ENCODE assay signal across 8 cellular contexts in the genomic region with DNA sequence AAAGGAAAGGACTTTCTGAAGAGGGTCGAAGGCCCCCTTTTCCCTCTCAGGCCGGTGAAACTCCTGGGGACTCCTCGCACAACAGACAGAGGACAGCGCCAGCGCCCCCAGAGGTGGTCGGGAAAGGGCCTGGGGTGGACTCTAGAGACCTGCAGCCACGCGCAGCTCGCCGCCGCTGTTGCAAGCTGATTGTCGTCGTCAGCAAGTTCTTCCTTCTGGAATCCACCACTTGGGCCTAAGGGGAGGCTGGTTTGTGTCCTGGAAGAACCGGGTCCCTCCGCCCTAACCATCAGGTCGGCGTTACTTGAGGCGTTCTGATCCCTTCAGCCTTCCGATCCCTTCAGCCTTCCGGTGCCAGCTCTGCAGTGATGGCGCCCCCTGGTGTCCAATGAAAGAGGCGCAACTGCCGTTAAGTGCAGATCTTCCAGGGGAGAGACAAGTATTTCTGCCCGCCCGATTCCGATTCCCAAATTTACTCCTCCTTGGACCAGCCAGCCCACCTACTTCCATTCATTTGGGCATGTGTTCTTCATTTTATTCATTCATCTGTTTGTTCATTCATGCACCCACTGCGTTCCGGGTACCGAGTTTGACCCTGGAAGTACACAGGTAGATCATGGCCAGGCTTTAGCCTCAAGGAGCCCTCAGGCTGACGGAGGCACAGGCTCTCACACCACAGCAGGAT.
DNase-seq lines count a peak whose midpoint lies in the region; ATAC-seq, FAIRE-seq and TF ChIP-seq lines count a peak whose summit lies in the region.

No MANE protein-coding gene starts in this region.

- H3K9me2 ChIP-seq in Karpas-422 (replicated peaks; ENCODE audit: insufficient read depth, low read length), result no peaks in the 10 kb centered on the region

- H2AFZ ChIP-seq in Karpas-422 (ENCODE audit: low read length), result no peak overlapping the region; the same call in 1 of the 2 replicates

- ATAC-seq in Right ventricle myocardium inferior (peak; percentile 50), pancreas (peak; percentile 68 to 94 (median 90)), GM21515 (IDR thresholded peaks at IDR 0.05; ENCODE audit: unreplicated experiment) (no peak)

- TF ChIP-seq CTCF in pancreas (IDR thresholded peaks at IDR 0.05) (peak; percentile 73 to 93 (median 86)), tibial artery (IDR thresholded peaks at IDR 0.05) (peak; percentile 76 to 86)

- H4K20me1 ChIP-seq in Karpas-422 (ENCODE audit: insufficient read depth, low read depth, low read length), result no peaks in the 10 kb centered on the region

- H3K9me3 ChIP-seq in Karpas-422 (ENCODE audit: low read length) (no peaks in the 10 kb centered on the region), pancreas (no peaks in the 10 kb centered on the region), tibial artery (peaks cover 0 to 11% (median 2%) of the 10 kb centered on the region in 3 donors)

- peak overlapping the region; percentile 30 for H3K4me2 ChIP-seq in Karpas-422 (ENCODE audit: low read depth, low read length, poor library complexity, severe bottlenecking)

- FAIRE-seq in pancreas (lab: Jason Lieb, UNC), result no peak

- intact Hi-C loops in Right ventricle myocardium inferior (cut with DNase I), result loop anchor here (2.0 kb wide), 1 partner anchor 394 kb away; no protein-coding TSS in a partner anchor
- intact Hi-C loops in pancreas (cut with DNase I), result loop anchor here in 1 of 3 donors (2.0 kb wide), 1 partner anchor 396 kb away; no protein-coding TSS in a partner anchor
- intact Hi-C loops in tibial artery (cut with DNase I; ENCODE audit: low total_unique reads), result loop anchor here (5.0 kb wide), 1 partner anchor 397 kb away; no protein-coding TSS in a partner anchor

- H3K4me3 Mint-ChIP-seq in activated naive CD4-positive, alpha-beta T cell treated with anti-CD3 and anti-CD28 coated beads, Interleukin-2, amount 50 U/mL, for 24 hours, result peak overlapping the region; percentile 16

- 1 to 2% methylated on average over 29 to 30 of the region's 30 CpGs for WGBS in pancreas, 2 donors

- no peaks in the 10 kb centered on the region for H3K27me3 ChIP-seq in Karpas-422 (ENCODE audit: low read length)
- peaks cover 0 to 5% (median 2%) of the 10 kb centered on the region in 4 donors for H3K27me3 ChIP-seq in pancreas
- H3K27me3 ChIP-seq in tibial artery, result peaks cover 0 to 46% of the 10 kb centered on the region in 2 donors

- DNase-seq in G401 (ENCODE audit: low spot score) (peak; percentile 88), Karpas-422 (peak; percentile 88), SK-N-DZ (ENCODE audit: low spot score) (peak; percentile 80), Right ventricle myocardium inferior (ENCODE audit: missing footprints) (peak; percentile 85), pancreas (peak; percentile 33 to 91 (median 74)), tibial artery (peak; percentile 67 to 80)

- peaks cover 15% of the 10 kb centered on the region for H3K4me1 Mint-ChIP-seq in activated naive CD4-positive, alpha-beta T cell treated with anti-CD3 and anti-CD28 coated beads, Interleukin-2, amount 50 U/mL, for 24 hours

- no peaks in the 10 kb centered on the region for H3K79me2 ChIP-seq in Karpas-422 (ENCODE audit: low read length)

- H3K4me3 ChIP-seq in Karpas-422 (ENCODE audit: low read length), result peak overlapping the region; percentile 13; the same call in 1 of the 2 replicates
- peak overlapping the region in 2 of 4 donors; percentile 28 to 34 for H3K4me3 ChIP-seq in pancreas
- H3K4me3 ChIP-seq in tibial artery, result peak overlapping the region in 1 of 2 donors; percentile 16

- peaks cover 28% of the 10 kb centered on the region for H3K27me3 Mint-ChIP-seq in activated naive CD4-positive, alpha-beta T cell treated with anti-CD3 and anti-CD28 coated beads, Interleukin-2, amount 50 U/mL, for 24 hours

- H3K27ac ChIP-seq in Karpas-422 (ENCODE audit: low read length), result no peak overlapping the region
- H3K27ac ChIP-seq in pancreas, result no peak overlapping the region
- H3K27ac ChIP-seq in tibial artery, result no peak overlapping the region

- H3K27ac Mint-ChIP-seq in activated naive CD4-positive, alpha-beta T cell treated with anti-CD3 and anti-CD28 coated beads, Interleukin-2, amount 50 U/mL, for 24 hours, result no peak overlapping the region

- 0 out of 2 replicates have a peak overlapping the region, but pooled peaks have one; percentile 12 for H3K9ac ChIP-seq in Karpas-422 (ENCODE audit: low read length)

- peaks cover 5% of the 10 kb centered on the region for H3K9me3 Mint-ChIP-seq in activated naive CD4-positive, alpha-beta T cell treated with anti-CD3 and anti-CD28 coated beads, Interleukin-2, amount 50 U/mL, for 24 hours

- H3K36me3 Mint-ChIP-seq in activated naive CD4-positive, alpha-beta T cell treated with anti-CD3 and anti-CD28 coated beads, Interleukin-2, amount 50 U/mL, for 24 hours, result no peaks in the 10 kb centered on the region

- in situ Hi-C loops in G401 (cut with HindIII; ENCODE audit: low sequenced_read_pairs), result no loop called here

- no peaks in the 10 kb centered on the region for H3K4me1 ChIP-seq in Karpas-422 (ENCODE audit: low read length)
- H3K4me1 ChIP-seq in pancreas, result no peaks in the 10 kb centered on the region
- H3K4me1 ChIP-seq in tibial artery, result peaks cover 0 to 7% (median 2%) of the 10 kb centered on the region in 4 donors

- H3K36me3 ChIP-seq in Karpas-422 (ENCODE audit: insufficient read depth, low read length), result no peaks in the 10 kb centered on the region
- no peaks in the 10 kb centered on the region for H3K36me3 ChIP-seq in pancreas
- H3K36me3 ChIP-seq in tibial artery, result no peaks in the 10 kb centered on the region
